Comparison of ENCODE assay signal across 13 cellular contexts in genomic region chr14:76576047-76576741, GRCh38.
A peak's percentile ranks its signal among the peaks of the same experiment; 100 is the strongest.
DNase-seq lines count a peak whose midpoint lies in the region; ATAC-seq and TF ChIP-seq lines count a peak whose summit lies in the region.
"Had no signal": no experiment of that assay in that cellular context is flagged by ENCODE, and none has a peak within 500 bp of the region (broad histone marks: within the 10 kb centered on the region; RNA-seq: fewer than 3 reads in every experiment).

No MANE protein-coding gene starts in this region.

- no peak for ATAC-seq in stimulated activated naive B cell treated with anti-CD40 and anti-IgM and Interleukin-4, amounts not matched to agents 10 μg/mL and 1 μg/mL and 100 μg/mL, for 72 hours (replicated peaks)
- ATAC-seq: activated CD8-positive, alpha-beta memory T cell treated with anti-CD3 and anti-CD28 coated beads, Interleukin-2, amount 10 ng/mL, durations not matched to agents 7 days and 5 days had no signal

- H3K4me1 Mint-ChIP-seq in stimulated activated naive B cell treated with anti-CD40 and anti-IgM and Interleukin-4, amounts not matched to agents 10 μg/mL and 1 μg/mL and 100 μg/mL, for 72 hours = no peaks in the 10 kb centered on the region
- H3K4me1 Mint-ChIP-seq: activated CD8-positive, alpha-beta memory T cell treated with anti-CD3 and anti-CD28 coated beads, Interleukin-2, amount 10 ng/mL, durations not matched to agents 7 days and 5 days had no signal

- no peak overlapping the region for H3K27ac Mint-ChIP-seq in stimulated activated naive B cell treated with anti-CD40 and anti-IgM and Interleukin-4, amounts not matched to agents 10 μg/mL and 1 μg/mL and 100 μg/mL, for 72 hours
- H3K27ac Mint-ChIP-seq: activated CD8-positive, alpha-beta memory T cell treated with anti-CD3 and anti-CD28 coated beads, Interleukin-2, amount 10 ng/mL, durations not matched to agents 7 days and 5 days had no signal

- no peaks in the 10 kb centered on the region for H3K36me3 Mint-ChIP-seq in stimulated activated naive B cell treated with anti-CD40 and anti-IgM and Interleukin-4, amounts not matched to agents 10 μg/mL and 1 μg/mL and 100 μg/mL, for 72 hours
- H3K36me3 Mint-ChIP-seq: activated CD8-positive, alpha-beta memory T cell treated with anti-CD3 and anti-CD28 coated beads, Interleukin-2, amount 10 ng/mL, durations not matched to agents 7 days and 5 days had no signal

- H3K9me3 Mint-ChIP-seq in stimulated activated naive B cell treated with anti-CD40 and anti-IgM and Interleukin-4, amounts not matched to agents 10 μg/mL and 1 μg/mL and 100 μg/mL, for 72 hours = peaks cover 0 to 4% of the 10 kb centered on the region in 2 donors

- H3K4me3 Mint-ChIP-seq in stimulated activated naive B cell treated with anti-CD40 and anti-IgM and Interleukin-4, amounts not matched to agents 10 μg/mL and 1 μg/mL and 100 μg/mL, for 72 hours = no peak overlapping the region
- H3K4me3 Mint-ChIP-seq: activated CD8-positive, alpha-beta memory T cell treated with anti-CD3 and anti-CD28 coated beads, Interleukin-2, amount 10 ng/mL, durations not matched to agents 7 days and 5 days had no signal

- peaks cover 0 to 5% of the 10 kb centered on the region in 2 donors for H3K27me3 Mint-ChIP-seq in stimulated activated naive B cell treated with anti-CD40 and anti-IgM and Interleukin-4, amounts not matched to agents 10 μg/mL and 1 μg/mL and 100 μg/mL, for 72 hours
- H3K27me3 Mint-ChIP-seq: activated CD8-positive, alpha-beta memory T cell treated with anti-CD3 and anti-CD28 coated beads, Interleukin-2, amount 10 ng/mL, durations not matched to agents 7 days and 5 days had no signal

- no peak overlapping the region for H3K4me3 ChIP-seq in WERI-Rb-1 (ENCODE audit: low read depth, low read length)
- H3K4me3 ChIP-seq: spleen had no signal

- peaks cover 3% of the 10 kb centered on the region for H3K9me3 ChIP-seq in WERI-Rb-1 (ENCODE audit: severe bottlenecking)

- H3K27ac ChIP-seq in WERI-Rb-1 = no peak overlapping the region
- H3K27ac ChIP-seq: epithelial cell of prostate had no signal

- DNase-seq in DMS153 treated with DMSO at 0.1 percent for 48 hours (lab: John Stamatoyannopoulos, UW; ENCODE audit: unreplicated experiment) (peak; percentile 67), M059J (ENCODE audit: low read depth) (peak; percentile 43), SK-MEL-5 (ENCODE audit: low read depth, low spot score) (peak; percentile 24), kidney glomerular epithelial cell (lab: John Stamatoyannopoulos, UW) (peak; percentile 7), G401 (ENCODE audit: low spot score) (no peak), NCI-H146 (lab: John Stamatoyannopoulos, UW) (no peak), WERI-Rb-1 (no peak)
- DNase-seq in stimulated activated naive B cell treated with anti-CD40 and anti-IgM and Interleukin-4, amounts not matched to agents 10 μg/mL and 1 μg/mL and 100 μg/mL, for 72 hours = no peak
- DNase-seq: activated CD8-positive, alpha-beta memory T cell treated with anti-CD3 and anti-CD28 coated beads, Interleukin-2, amount 10 ng/mL, durations not matched to agents 7 days and 5 days; activated naive CD4-positive, alpha-beta T cell treated with anti-CD3 and anti-CD28 coated beads, Interleukin-2, amount 50 U/mL, for 16 hours; central memory CD4-positive, alpha-beta T cell; spleen had no signal

- in situ Hi-C loops in SK-MEL-5 (cut with HindIII; ENCODE audit: low pct_unique_long_range_greater_than_20kb, low sequenced_read_pairs) = no loop called here
- in situ Hi-C loops in G401 (cut with HindIII; ENCODE audit: low sequenced_read_pairs) = no loop called here

- H3K27me3 ChIP-seq in WERI-Rb-1 (ENCODE audit: insufficient read depth, low read depth, severe bottlenecking) = no peaks in the 10 kb centered on the region

- no peak for TF ChIP-seq CTCF in WERI-Rb-1 (IDR thresholded peaks at IDR 0.05; ENCODE audit: low read depth, low read length)

- H3K36me3 ChIP-seq in WERI-Rb-1 = no peaks in the 10 kb centered on the region
- H3K36me3 ChIP-seq: spleen had no signal

Comparison
In these comparisons a context has a peak if more than half of its experiments do, and no peak if none do; other contexts are left out.
1. DNase-seq: peak in DMS153 treated with DMSO at 0.1 percent for 48 hours (single experiment), M059J (single experiment), SK-MEL-5 (single experiment) and kidney glomerular epithelial cell (single experiment); none in G401 (single experiment), stimulated activated naive B cell treated with anti-CD40 and anti-IgM and Interleukin-4, amounts not matched to agents 10 μg/mL and 1 μg/mL and 100 μg/mL, for 72 hours (single experiment), NCI-H146 (single experiment) and WERI-Rb-1 (single experiment).